8 cellular contexts compared by ENCODE assay signal in the genomic region with DNA sequence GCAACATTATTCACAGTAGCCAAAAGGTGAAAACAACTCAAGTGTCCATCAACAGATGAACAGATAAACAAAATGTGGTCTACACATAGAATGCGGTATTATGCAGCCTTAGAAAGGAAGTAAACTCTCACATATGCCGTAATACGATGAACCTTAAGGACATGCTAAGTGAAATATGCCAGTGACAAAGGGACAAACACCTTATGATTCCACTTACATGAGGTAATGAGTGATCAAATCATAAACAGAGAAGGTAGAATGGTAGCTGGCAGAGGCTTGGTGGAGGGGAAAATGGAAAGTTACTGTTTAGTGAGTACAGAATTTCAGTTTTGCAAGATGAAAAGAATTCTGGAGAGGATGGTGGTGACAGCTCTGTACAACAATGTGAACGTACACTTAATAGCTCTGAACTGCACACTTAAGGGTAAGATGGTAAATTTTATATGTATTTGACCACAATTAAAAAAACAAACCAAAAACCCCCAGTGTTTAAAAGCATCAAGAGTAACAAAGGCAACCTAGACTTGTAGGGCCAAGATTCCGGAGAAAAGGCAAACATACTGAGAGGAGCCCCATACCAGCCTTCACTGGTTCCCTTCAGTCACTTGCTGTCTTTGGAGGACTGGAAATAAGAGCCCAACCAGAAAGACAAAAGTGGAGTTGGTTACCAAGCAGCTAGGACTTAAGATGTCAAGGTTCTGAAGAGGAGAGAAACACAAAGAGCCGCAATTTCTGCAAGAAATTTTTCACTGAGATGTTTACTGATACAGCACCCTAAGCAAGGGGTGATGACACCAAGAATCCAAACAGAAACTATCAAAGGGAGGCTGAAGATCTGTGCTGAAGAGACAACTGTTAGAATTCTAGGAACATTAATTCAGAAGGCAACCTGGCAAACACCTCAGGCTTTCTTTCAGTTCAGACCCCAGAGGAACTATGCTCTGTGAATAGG.
DNase-seq lines count a peak whose midpoint lies in the region; ATAC-seq and TF ChIP-seq lines count a peak whose summit lies in the region.

No MANE protein-coding gene starts in this region.

- H3K27me3 Mint-ChIP-seq in activated CD8-positive, alpha-beta T cell treated with anti-CD3 and anti-CD28 coated beads for 36 hours = no peaks in the 10 kb centered on the region
- no peaks in the 10 kb centered on the region for H3K27me3 Mint-ChIP-seq in natural killer cell (ENCODE audit: low read depth in 2 of 2)

- ATAC-seq in GM18517 (IDR thresholded peaks at IDR 0.05; ENCODE audit: unreplicated experiment) (peak; percentile 23), HG03097 (IDR thresholded peaks at IDR 0.05; ENCODE audit: low FRiP score, unreplicated experiment) (peak; percentile 33), natural killer cell (peak; percentile 69 to 85 (median 77)), GM19023 (IDR thresholded peaks at IDR 0.05; ENCODE audit: unreplicated experiment) (no peak)
- ATAC-seq in activated CD8-positive, alpha-beta T cell treated with anti-CD3 and anti-CD28 coated beads for 36 hours = peak; percentile 62

- intact Hi-C loops in activated CD8-positive, alpha-beta T cell treated with anti-CD3 and anti-CD28 coated beads for 36 hours (cut with micrococcal nuclease) = loop anchor here (5.0 kb wide), 1 partner anchor 58 kb away; no protein-coding TSS in a partner anchor
- intact Hi-C loops in natural killer cell (cut with micrococcal nuclease) = loop anchor here (1.0 to 2.0 kb wide), 2 partner anchors 53 to 61 kb away; partner anchors contain the start of gene CUL3

- POLR2A ChIA-PET in activated CD8-positive, alpha-beta T cell treated with anti-CD3 and anti-CD28 coated beads for 36 hours (lab: Charles Lee) = interaction anchor here (0.6 to 1.7 kb wide), 5 partner anchors 10 to 61 kb away, joined by 3 to 8 read pairs (median 4); partner anchors contain the start of gene CUL3

- CTCF ChIA-PET in activated CD8-positive, alpha-beta T cell treated with anti-CD3 and anti-CD28 coated beads for 36 hours (lab: Charles Lee) = interaction anchor here (0.8 to 1.6 kb wide), 6 partner anchors 10 to 123 kb away, joined by 3 to 5 read pairs (median 3); no protein-coding TSS in a partner anchor

- H3K4me1 Mint-ChIP-seq in activated CD8-positive, alpha-beta T cell treated with anti-CD3 and anti-CD28 coated beads for 36 hours (ENCODE audit: low read depth) = peaks cover 74% of the 10 kb centered on the region
- peaks cover 69% of the 10 kb centered on the region in 2 donors for H3K4me1 Mint-ChIP-seq in natural killer cell

- H3K9me3 Mint-ChIP-seq in activated CD8-positive, alpha-beta T cell treated with anti-CD3 and anti-CD28 coated beads for 36 hours = no peaks in the 10 kb centered on the region
- no peaks in the 10 kb centered on the region for H3K9me3 Mint-ChIP-seq in natural killer cell

- peak overlapping the region; percentile 46 for H3K4me3 Mint-ChIP-seq in activated CD8-positive, alpha-beta T cell treated with anti-CD3 and anti-CD28 coated beads for 36 hours
- H3K4me3 Mint-ChIP-seq in natural killer cell = peak overlapping the region; percentile 83

- DNase-seq in activated CD8-positive, alpha-beta T cell treated with anti-CD3 and anti-CD28 coated beads for 36 hours = peak; percentile 16
- DNase-seq in natural killer cell = no peak
- no peak for DNase-seq in globus pallidus (ENCODE audit: low spot score)
- no peak for DNase-seq in NCI-H1436 (lab: John Stamatoyannopoulos, UW)
- DNase-seq in NCI-H1694 (lab: John Stamatoyannopoulos, UW) = no peak

- H3K36me3 Mint-ChIP-seq in activated CD8-positive, alpha-beta T cell treated with anti-CD3 and anti-CD28 coated beads for 36 hours (ENCODE audit: low read depth) = peaks cover 22% of the 10 kb centered on the region
- H3K36me3 Mint-ChIP-seq in natural killer cell = no peaks in the 10 kb centered on the region

- H3K27ac Mint-ChIP-seq in activated CD8-positive, alpha-beta T cell treated with anti-CD3 and anti-CD28 coated beads for 36 hours = peak overlapping the region; percentile 81
- peak overlapping the region; percentile 85 to 90 for H3K27ac Mint-ChIP-seq in natural killer cell

- no peak for TF ChIP-seq CTCF in activated CD8-positive, alpha-beta T cell treated with anti-CD3 and anti-CD28 coated beads for 36 hours (IDR thresholded peaks at IDR 0.05)
- TF ChIP-seq CTCF in natural killer cell (IDR thresholded peaks at IDR 0.05) = no peak
